15 cellular contexts compared by ENCODE assay signal in genomic region chr14:30551460-30551859, GRCh38. TPM values are rescaled to one million over a fixed set of nuclear protein-coding genes. Genes with fewer than 3 reads are reported as not detected.
A peak's percentile ranks its signal among the peaks of the same experiment; 100 is the strongest.
DNase-seq lines count a peak whose midpoint lies in the region; ATAC-seq lines count a peak whose summit lies in the region.
"Had no signal": no experiment of that assay in that cellular context is flagged by ENCODE, and none has a peak within 500 bp of the region (broad histone marks: within the 10 kb centered on the region; RNA-seq: fewer than 3 reads in every experiment).

No MANE protein-coding gene starts in this region.

- H3K4me1 Mint-ChIP-seq in stimulated activated naive CD8-positive, alpha-beta T cell treated with anti-CD3 and anti-CD28 coated beads, Interleukin-15, amount 100 ng/mL, for 72 hours: peaks cover 8% of the 10 kb centered on the region
- no peaks in the 10 kb centered on the region for H3K4me1 Mint-ChIP-seq in immature natural killer cell

- H3K27ac Mint-ChIP-seq in stimulated activated naive CD8-positive, alpha-beta T cell treated with anti-CD3 and anti-CD28 coated beads, Interleukin-15, amount 100 ng/mL, for 72 hours: no peak overlapping the region
- H3K27ac Mint-ChIP-seq in immature natural killer cell: no peak overlapping the region
- H3K27ac Mint-ChIP-seq: mesothelial cell of epicardium had no signal

- no peak overlapping the region for H3K4me3 Mint-ChIP-seq in stimulated activated naive CD8-positive, alpha-beta T cell treated with anti-CD3 and anti-CD28 coated beads, Interleukin-15, amount 100 ng/mL, for 72 hours
- H3K4me3 Mint-ChIP-seq in immature natural killer cell: no peak overlapping the region
- H3K4me3 Mint-ChIP-seq: mesothelial cell of epicardium, neural progenitor cell had no signal

- H3K36me3 Mint-ChIP-seq in immature natural killer cell: no peaks in the 10 kb centered on the region
- H3K36me3 Mint-ChIP-seq: mesothelial cell of epicardium, neural progenitor cell had no signal

- DNase-seq in DMS53 treated with DMSO at 0.1 percent for 48 hours (lab: John Stamatoyannopoulos, UW; ENCODE audit: unreplicated experiment) (peak; percentile 24), NCI-H146 (lab: John Stamatoyannopoulos, UW) (peak; percentile 58), NCI-H748 treated with DMSO at 0.1 percent for 48 hours (lab: John Stamatoyannopoulos, UW) (peak; percentile 98), foreskin melanocyte (peak; percentile 26), immature natural killer cell (no peak)
- DNase-seq in activated CD4-positive, CD25-positive, alpha-beta regulatory T cell (lab: John Stamatoyannopoulos, UW): no peak
- DNase-seq in stimulated activated naive CD8-positive, alpha-beta T cell treated with anti-CD3 and anti-CD28 coated beads, Interleukin-15, amount 100 ng/mL, for 72 hours: no peak
- DNase-seq: activated T-cell treated with anti-CD3 and anti-CD28 coated beads, Interleukin-2, amount 50 U/mL, for 48 hours; AML-193; central memory CD4-positive, alpha-beta T cell; NCI-H1694 treated with DMSO at 0.1 percent for 48 hours; OCI-M1 had no signal

- H3K9me3 Mint-ChIP-seq in stimulated activated naive CD8-positive, alpha-beta T cell treated with anti-CD3 and anti-CD28 coated beads, Interleukin-15, amount 100 ng/mL, for 72 hours: peaks cover 0 to 5% of the 10 kb centered on the region in 2 donors
- H3K9me3 Mint-ChIP-seq in immature natural killer cell: no peaks in the 10 kb centered on the region

- no peak for ATAC-seq in stimulated activated naive CD8-positive, alpha-beta T cell treated with anti-CD3 and anti-CD28 coated beads, Interleukin-15, amount 100 ng/mL, for 72 hours
- no peak for ATAC-seq in GM21367 (IDR thresholded peaks at IDR 0.05; ENCODE audit: unreplicated experiment)

- H3K27me3 Mint-ChIP-seq in stimulated activated naive CD8-positive, alpha-beta T cell treated with anti-CD3 and anti-CD28 coated beads, Interleukin-15, amount 100 ng/mL, for 72 hours: peaks cover 11% of the 10 kb centered on the region
- H3K27me3 Mint-ChIP-seq in immature natural killer cell (ENCODE audit: low read depth in 3 of 3): peaks cover 0 to 17% (median 7%) of the 10 kb centered on the region in 3 donors

RNA-seq across cellular contexts. Expression of gene G2E3, which starts 7.5 kb away (rescaled TPM):
- 10 to 100 TPM in 2 of 3 donors, 1 to 10 TPM in 1; 8.2 to 18.2 (median 12.8) TPM for polyA plus RNA-seq in immature natural killer cell

Comparison
In these comparisons a context has a peak if more than half of its experiments do, and no peak if none do; other contexts are left out.
1. DNase-seq: peak in DMS53 treated with DMSO at 0.1 percent for 48 hours (single experiment), NCI-H146 (single experiment), NCI-H748 treated with DMSO at 0.1 percent for 48 hours (single experiment) and foreskin melanocyte (single experiment); none in activated CD4-positive, CD25-positive, alpha-beta regulatory T cell (0 of 4), stimulated activated naive CD8-positive, alpha-beta T cell treated with anti-CD3 and anti-CD28 coated beads, Interleukin-15, amount 100 ng/mL, for 72 hours (0 of 2) and immature natural killer cell (0 of 3).